In genomic region chr3:54067060-54067459, GRCh38 we compare ENCODE assay signal across 11 cellular contexts. TPM values are rescaled to one million over a fixed set of nuclear protein-coding genes. Genes with fewer than 3 reads are reported as not detected.
"Had no signal": no experiment of that assay in that cellular context is flagged by ENCODE, and none has a peak within 500 bp of the region (broad histone marks: within the 10 kb centered on the region; RNA-seq: fewer than 3 reads in every experiment).

No MANE protein-coding gene starts in this region.

- H3K4me1 ChIP-seq: colonic mucosa, pancreas had no signal

- H3K27me3 ChIP-seq: colonic mucosa, pancreas had no signal

- H3K36me3 ChIP-seq: colonic mucosa, pancreas, thoracic aorta had no signal

- H3K27me3 Mint-ChIP-seq: activated CD4-positive, alpha-beta memory T cell treated with anti-CD3 and anti-CD28 coated beads, Interleukin-2, amount 10 ng/mL, durations not matched to agents 7 days and 5 days had no signal

- H3K4me3 ChIP-seq: colonic mucosa, pancreas, thoracic aorta had no signal

- ATAC-seq: activated T-cell treated with anti-CD3 and anti-CD28 coated beads, Interleukin-2, amount 50 U/mL, for 72 hours; pancreas; stimulated activated naive CD8-positive, alpha-beta T cell treated with anti-CD3 and anti-CD28 coated beads, Interleukin-15, amount 100 ng/mL, for 72 hours had no signal

- DNase-seq: activated CD4-positive, alpha-beta memory T cell treated with anti-CD3 and anti-CD28 coated beads, Interleukin-2, amount 10 ng/mL, durations not matched to agents 7 days and 5 days; activated T-cell treated with anti-CD3 and anti-CD28 coated beads, Interleukin-2, amount 50 U/mL, for 72 hours; colonic mucosa; effector CD8-positive, alpha-beta T cell; pancreas; retina; stimulated activated CD4-positive, alpha-beta T cell treated with anti-CD3 and anti-CD28 coated beads, Interleukin-15, amount 100 ng/mL, for 24 hours; stimulated activated CD4-positive, alpha-beta T cell treated with anti-CD3 and anti-CD28 coated beads, Interleukin-4, amount 100 ng/mL, for 4 hours; stimulated activated naive CD8-positive, alpha-beta T cell treated with anti-CD3 and anti-CD28 coated beads, Interleukin-15, amount 100 ng/mL, for 72 hours had no signal

- H3K27ac Mint-ChIP-seq: activated CD4-positive, alpha-beta memory T cell treated with anti-CD3 and anti-CD28 coated beads, Interleukin-2, amount 10 ng/mL, durations not matched to agents 7 days and 5 days; activated T-cell treated with anti-CD3 and anti-CD28 coated beads, Interleukin-2, amount 50 U/mL, for 72 hours; stimulated activated naive CD8-positive, alpha-beta T cell treated with anti-CD3 and anti-CD28 coated beads, Interleukin-15, amount 100 ng/mL, for 72 hours had no signal

- H3K4me3 Mint-ChIP-seq: activated CD4-positive, alpha-beta memory T cell treated with anti-CD3 and anti-CD28 coated beads, Interleukin-2, amount 10 ng/mL, durations not matched to agents 7 days and 5 days; activated T-cell treated with anti-CD3 and anti-CD28 coated beads, Interleukin-2, amount 50 U/mL, for 72 hours; stimulated activated naive CD8-positive, alpha-beta T cell treated with anti-CD3 and anti-CD28 coated beads, Interleukin-15, amount 100 ng/mL, for 72 hours had no signal

- H3K27ac ChIP-seq: colonic mucosa, pancreas, thoracic aorta, VCaP had no signal

- H3K9me3 ChIP-seq: colonic mucosa, pancreas had no signal

- H3K4me1 Mint-ChIP-seq: activated CD4-positive, alpha-beta memory T cell treated with anti-CD3 and anti-CD28 coated beads, Interleukin-2, amount 10 ng/mL, durations not matched to agents 7 days and 5 days; stimulated activated naive CD8-positive, alpha-beta T cell treated with anti-CD3 and anti-CD28 coated beads, Interleukin-15, amount 100 ng/mL, for 72 hours had no signal

RNA-seq across cellular contexts. Expression of gene CACNA2D3, which starts 55.3 kb away (rescaled TPM):
- total RNA-seq: activated CD4-positive, alpha-beta memory T cell treated with anti-CD3 and anti-CD28 coated beads, Interleukin-2, amount 10 ng/mL, durations not matched to agents 7 days and 5 days; activated T-cell treated with anti-CD3 and anti-CD28 coated beads, Interleukin-2, amount 50 U/mL, for 72 hours had no signal
